15 cellular contexts compared by ENCODE assay signal in genomic region chr2:57182941-57183340, GRCh38.
DNase-seq lines count a peak whose midpoint lies in the region; TF ChIP-seq lines count a peak whose summit lies in the region.
"Had no signal": no experiment of that assay in that cellular context is flagged by ENCODE, and none has a peak within 500 bp of the region (broad histone marks: within the 10 kb centered on the region; RNA-seq: fewer than 3 reads in every experiment).

No MANE protein-coding gene starts in this region.

- H3K9me3 Mint-ChIP-seq in HFFc6: no peaks in the 10 kb centered on the region
- no peaks in the 10 kb centered on the region for H3K9me3 Mint-ChIP-seq in neural crest cell
- H3K9me3 Mint-ChIP-seq in activated CD4-positive, alpha-beta T cell treated with anti-CD3 and anti-CD28 coated beads, Interleukin-2, amount 10 ng/mL, durations not matched to agents 7 days and 5 days: no peaks in the 10 kb centered on the region
- H3K9me3 Mint-ChIP-seq: T-helper 1 cell treated with Interleukin-12 subunit alpha and Interleukin-12 subunit beta and Interleukin-4 antibody, amounts not matched to agents 30 μg/mL and 1 μg/mL, for 36 hours had no signal

- CTCF ChIA-PET in activated CD4-positive, alpha-beta T cell treated with anti-CD3 and anti-CD28 coated beads, Interleukin-2, amount 10 ng/mL, durations not matched to agents 7 days and 5 days (lab: Charles Lee): no interaction called here

- H3K36me3 Mint-ChIP-seq in HFFc6 (ENCODE audit: low read depth): peaks cover 10% of the 10 kb centered on the region
- no peaks in the 10 kb centered on the region for H3K36me3 Mint-ChIP-seq in neural crest cell (ENCODE audit: low read depth)
- no peaks in the 10 kb centered on the region for H3K36me3 Mint-ChIP-seq in activated CD4-positive, alpha-beta T cell treated with anti-CD3 and anti-CD28 coated beads, Interleukin-2, amount 10 ng/mL, durations not matched to agents 7 days and 5 days (ENCODE audit: low read depth)
- H3K36me3 Mint-ChIP-seq: CD14-positive monocyte had no signal

- H3K36me3 ChIP-seq in brain microvascular endothelial cell (replicated peaks) (no peaks in the 10 kb centered on the region), H7 (replicated peaks; ENCODE audit: control insufficient read depth, insufficient read depth, low read length) (no peaks in the 10 kb centered on the region)

- H3K27me3 ChIP-seq in brain microvascular endothelial cell (replicated peaks) (no peaks in the 10 kb centered on the region), H7 (ENCODE audit: control insufficient read depth, insufficient read depth, low read length) (no peaks in the 10 kb centered on the region)

- no peaks in the 10 kb centered on the region for H3K27me3 Mint-ChIP-seq in HFFc6 (ENCODE audit: insufficient read depth)
- H3K27me3 Mint-ChIP-seq in neural crest cell (ENCODE audit: low read depth): no peaks in the 10 kb centered on the region
- H3K27me3 Mint-ChIP-seq in activated CD4-positive, alpha-beta T cell treated with anti-CD3 and anti-CD28 coated beads, Interleukin-2, amount 10 ng/mL, durations not matched to agents 7 days and 5 days: no peaks in the 10 kb centered on the region

- TF ChIP-seq CTCF in HFFc6 (IDR thresholded peaks at IDR 0.05): no peak
- TF ChIP-seq CTCF in brain microvascular endothelial cell (IDR thresholded peaks at IDR 0.05; ENCODE audit: low read depth, low read length, missing control alignments): no peak
- TF ChIP-seq CTCF in neural crest cell (conservative IDR thresholded peaks at IDR 0.05): no peak

- H3K4me3 Mint-ChIP-seq in HFFc6: no peak overlapping the region; the same call in 1 of the 2 replicates
- H3K4me3 Mint-ChIP-seq in neural crest cell: no peak overlapping the region
- no peak overlapping the region for H3K4me3 Mint-ChIP-seq in activated CD4-positive, alpha-beta T cell treated with anti-CD3 and anti-CD28 coated beads, Interleukin-2, amount 10 ng/mL, durations not matched to agents 7 days and 5 days
- H3K4me3 Mint-ChIP-seq: CD14-positive monocyte; T-helper 1 cell treated with Interleukin-12 subunit alpha and Interleukin-12 subunit beta and Interleukin-4 antibody, amounts not matched to agents 30 μg/mL and 1 μg/mL, for 36 hours had no signal

- H3K4me1 Mint-ChIP-seq in HFFc6 (ENCODE audit: low read depth): peaks cover 44% of the 10 kb centered on the region
- H3K4me1 Mint-ChIP-seq in neural crest cell: no peaks in the 10 kb centered on the region
- no peaks in the 10 kb centered on the region for H3K4me1 Mint-ChIP-seq in activated CD4-positive, alpha-beta T cell treated with anti-CD3 and anti-CD28 coated beads, Interleukin-2, amount 10 ng/mL, durations not matched to agents 7 days and 5 days
- H3K4me1 Mint-ChIP-seq: CD14-positive monocyte had no signal

- POLR2A ChIA-PET in activated CD4-positive, alpha-beta T cell treated with anti-CD3 and anti-CD28 coated beads, Interleukin-2, amount 10 ng/mL, durations not matched to agents 7 days and 5 days (lab: Charles Lee): no interaction called here

- in situ Hi-C loops in brain microvascular endothelial cell (cut with HindIII; ENCODE audit: low pct_ligation_motif_present, low sequenced_read_pairs): no loop called here

- H3K27ac ChIP-seq in brain microvascular endothelial cell: peak overlapping the region; percentile 88

- H3K4me3 ChIP-seq in brain microvascular endothelial cell (ENCODE audit: low read depth, low read length) (no peak overlapping the region), H7 (ENCODE audit: insufficient read depth, low read depth, low read length) (no peak overlapping the region)

- DNase-seq in EH (ENCODE audit: low read depth) (peak; percentile 35), HFFc6 (no peak), brain microvascular endothelial cell (no peak), neural crest cell (ENCODE audit: low read depth, low spot score) (no peak), NCI-H2227 treated with DMSO at 0.1 percent for 48 hours (lab: John Stamatoyannopoulos, UW) (no peak), H7 (no peak), NCI-H1092 (lab: John Stamatoyannopoulos, UW) (no peak)
- DNase-seq in activated CD4-positive, alpha-beta T cell treated with anti-CD3 and anti-CD28 coated beads, Interleukin-2, amount 10 ng/mL, durations not matched to agents 7 days and 5 days: no peak
- DNase-seq: DMS79 treated with DMSO at 0.1 percent for 48 hours, KBM-7, NCI-H1436, NCI-H1930, NCI-H446 treated with DMSO at 0.1 percent for 48 hours had no signal

- peak overlapping the region; percentile 42; the same call in 1 of the 2 replicates for H3K27ac Mint-ChIP-seq in HFFc6
- peak overlapping the region; percentile 63 for H3K27ac Mint-ChIP-seq in neural crest cell (ENCODE audit: unreplicated experiment)
- no peak overlapping the region for H3K27ac Mint-ChIP-seq in activated CD4-positive, alpha-beta T cell treated with anti-CD3 and anti-CD28 coated beads, Interleukin-2, amount 10 ng/mL, durations not matched to agents 7 days and 5 days
- H3K27ac Mint-ChIP-seq: CD14-positive monocyte; T-helper 1 cell treated with Interleukin-12 subunit alpha and Interleukin-12 subunit beta and Interleukin-4 antibody, amounts not matched to agents 30 μg/mL and 1 μg/mL, for 36 hours had no signal
